1 cellular context compared by ENCODE assay signal in the genomic region with DNA sequence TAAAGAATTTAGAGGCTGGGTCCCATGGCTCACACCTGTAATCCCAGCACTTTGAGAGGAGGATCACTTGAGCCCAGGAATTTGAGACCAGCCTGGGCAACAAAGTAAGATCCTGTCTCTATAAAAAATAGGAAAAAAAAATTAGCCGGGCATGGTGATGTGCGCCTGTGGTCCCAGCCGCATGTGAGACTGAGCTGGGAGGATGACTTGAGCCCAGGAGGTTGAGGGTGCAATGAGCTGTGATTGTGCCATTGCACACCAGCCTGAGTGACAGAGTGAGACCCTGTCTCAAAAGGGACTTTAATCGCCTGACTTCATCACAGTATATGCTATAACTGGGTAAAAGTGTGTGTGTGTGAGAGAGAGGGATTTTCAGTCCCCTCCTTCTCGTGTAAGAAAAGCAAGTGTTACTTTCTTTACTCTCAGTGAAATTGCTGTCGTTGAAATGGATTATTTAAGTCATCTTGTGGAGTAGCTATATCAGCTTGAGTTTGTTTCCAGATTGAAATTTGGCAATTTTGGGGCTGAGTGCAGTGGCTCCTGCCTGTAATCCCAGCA.
TF ChIP-seq lines count a peak whose summit lies in the region.

No MANE protein-coding gene starts in this region.

TF ChIP-seq in GM12878, 131 proteins besides CTCF, POLR2A, EP300 and RAD21:
- TF ChIP-seq JUND (IDR thresholded peaks at IDR 0.05; ENCODE audit: low read depth, low read length), result no peak
- no peak for TF ChIP-seq STAT3 (IDR thresholded peaks at IDR 0.05; ENCODE audit: low read depth, low read length)
- TF ChIP-seq NFXL1 (IDR thresholded peaks at IDR 0.05; ENCODE audit: borderline replicate concordance), result 0 out of 2 replicates have a peak, but pooled peaks have one; percentile 17
- TF ChIP-seq YY1 (IDR thresholded peaks at IDR 0.05; ENCODE audit: low read depth, low read length), result no peak
- no peak for TF ChIP-seq CBX5 (IDR thresholded peaks at IDR 0.05; ENCODE audit: low read depth)
- TF ChIP-seq, protein P1, sequence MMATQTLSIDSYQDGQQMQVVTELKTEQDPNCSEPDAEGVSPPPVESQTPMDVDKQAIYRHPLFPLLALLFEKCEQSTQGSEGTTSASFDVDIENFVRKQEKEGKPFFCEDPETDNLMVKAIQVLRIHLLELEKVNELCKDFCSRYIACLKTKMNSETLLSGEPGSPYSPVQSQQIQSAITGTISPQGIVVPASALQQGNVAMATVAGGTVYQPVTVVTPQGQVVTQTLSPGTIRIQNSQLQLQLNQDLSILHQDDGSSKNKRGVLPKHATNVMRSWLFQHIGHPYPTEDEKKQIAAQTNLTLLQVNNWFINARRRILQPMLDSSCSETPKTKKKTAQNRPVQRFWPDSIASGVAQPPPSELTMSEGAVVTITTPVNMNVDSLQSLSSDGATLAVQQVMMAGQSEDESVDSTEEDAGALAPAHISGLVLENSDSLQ (IDR thresholded peaks at IDR 0.05), result peak; percentile 34; the same call in 1 of the 2 replicates
- TF ChIP-seq MXI1 (IDR thresholded peaks at IDR 0.05; ENCODE audit: low read depth, low read length), result 0 out of 2 replicates have a peak, but pooled peaks have one; percentile 24
